10 cellular contexts compared by ENCODE assay signal in the genomic region with DNA sequence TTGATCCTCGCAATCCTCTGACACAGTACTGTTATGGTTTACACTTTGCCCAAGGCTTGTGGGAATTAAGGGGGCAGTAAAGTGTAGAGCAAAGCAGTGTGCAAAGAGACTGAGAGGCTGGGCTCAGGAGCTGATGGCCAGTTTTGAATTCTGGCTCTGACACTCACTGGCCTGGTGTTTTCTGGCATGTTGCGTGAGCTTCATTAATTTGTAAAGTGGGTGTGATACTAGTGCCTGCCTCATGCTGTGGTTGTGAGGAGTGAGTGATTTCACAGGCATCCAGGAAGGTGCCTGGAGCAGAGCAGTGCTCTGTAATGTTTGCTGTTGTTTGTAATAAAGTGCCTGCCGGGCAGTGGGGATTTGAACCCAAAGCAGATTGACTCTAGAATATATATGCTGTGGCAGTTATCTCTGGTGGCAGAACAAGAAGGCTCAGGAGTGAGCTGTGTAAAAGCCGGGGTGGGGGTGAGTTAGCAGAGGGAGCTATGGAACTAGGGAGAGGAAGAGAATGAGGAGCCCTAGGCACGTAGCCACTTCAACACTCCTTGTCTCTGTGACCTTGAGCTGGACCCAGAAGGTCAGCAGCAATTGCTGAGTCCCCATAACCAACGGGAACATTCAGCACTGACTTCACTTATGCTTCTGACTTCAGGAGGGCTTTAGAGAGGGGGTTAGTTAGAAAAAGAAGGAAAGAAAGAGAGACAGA.
DNase-seq lines count a peak whose midpoint lies in the region; ATAC-seq and TF ChIP-seq lines count a peak whose summit lies in the region.
"Had no signal": no experiment of that assay in that cellular context is flagged by ENCODE, and none has a peak within 500 bp of the region (broad histone marks: within the 10 kb centered on the region; RNA-seq: fewer than 3 reads in every experiment).

No MANE protein-coding gene starts in this region.

- peak overlapping the region; percentile 52 for H3K9ac ChIP-seq in smooth muscle cell (ENCODE audit: low read depth)

- no peaks in the 10 kb centered on the region for H3K79me2 ChIP-seq in smooth muscle cell (ENCODE audit: low read depth)

- 44% methylated on average over 6 of the region's 6 CpGs for WGBS in smooth muscle cell (ENCODE audit: low lambda C conversion rate)

- POLR2A ChIA-PET in Panc1 (lab: Charles Lee), result no interaction called here

- no peaks in the 10 kb centered on the region for H3K27me3 ChIP-seq in Panc1 (ENCODE audit: control insufficient read depth, insufficient read depth, low read length)
- H3K27me3 ChIP-seq in smooth muscle cell (ENCODE audit: low read depth), result peaks cover 4% of the 10 kb centered on the region

- peaks cover 5% of the 10 kb centered on the region for H3F3A ChIP-seq in smooth muscle cell (ENCODE audit: low read depth)

- no peaks in the 10 kb centered on the region for H3K9me3 Mint-ChIP-seq in activated T-cell treated with anti-CD3 and anti-CD28 coated beads, Interleukin-2, amount 50 U/mL, for 24 hours
- H3K9me3 Mint-ChIP-seq in activated T-cell treated with anti-CD3 and anti-CD28 coated beads, Interleukin-2, amount 50 U/mL, for 4 hours, result no peaks in the 10 kb centered on the region

- H3K4me3 ChIP-seq in Panc1 (ENCODE audit: low read depth in 2 of 2, low read length in 2 of 2) (no peak overlapping the region), epithelial cell of esophagus (ENCODE audit: low read length) (no peak overlapping the region), smooth muscle cell (no peak overlapping the region)

- no peak for TF ChIP-seq CTCF in Panc1 (IDR thresholded peaks at IDR 0.05)
- TF ChIP-seq CTCF in epithelial cell of esophagus (IDR thresholded peaks at IDR 0.05; ENCODE audit: insufficient read depth, low read depth, low read length, missing control alignments), result no peak
- TF ChIP-seq CTCF in smooth muscle cell (IDR thresholded peaks at IDR 0.05; ENCODE audit: borderline replicate concordance, insufficient read depth, poor library complexity, severe bottlenecking), result no peak

- H3K27ac ChIP-seq in Panc1 (ENCODE audit: low read length) (no peak overlapping the region), smooth muscle cell (ENCODE audit: low read depth) (peak overlapping the region; percentile 74)

- no peak overlapping the region for H3K4me3 Mint-ChIP-seq in activated T-cell treated with anti-CD3 and anti-CD28 coated beads, Interleukin-2, amount 50 U/mL, for 24 hours
- no peak overlapping the region for H3K4me3 Mint-ChIP-seq in activated T-cell treated with anti-CD3 and anti-CD28 coated beads, Interleukin-2, amount 50 U/mL, for 4 hours

- H3K9me3 ChIP-seq in Panc1 (ENCODE audit: control insufficient read depth, insufficient read depth, low read depth, low read length), result no peaks in the 10 kb centered on the region
- no peaks in the 10 kb centered on the region for H3K9me3 ChIP-seq in smooth muscle cell (replicated peaks; ENCODE audit: low read depth)

- intact Hi-C loops in Panc1 (cut with micrococcal nuclease; ENCODE audit: unreplicated experiment), result no loop called here

- H3K4me1 Mint-ChIP-seq in activated T-cell treated with anti-CD3 and anti-CD28 coated beads, Interleukin-2, amount 50 U/mL, for 24 hours (ENCODE audit: low read depth), result peaks cover 7% of the 10 kb centered on the region
- no peaks in the 10 kb centered on the region for H3K4me1 Mint-ChIP-seq in activated T-cell treated with anti-CD3 and anti-CD28 coated beads, Interleukin-2, amount 50 U/mL, for 4 hours (ENCODE audit: low read depth)

- no peaks in the 10 kb centered on the region for H4K20me1 ChIP-seq in smooth muscle cell (ENCODE audit: low read depth)

- H3K4me1 ChIP-seq in Panc1 (ENCODE audit: control insufficient read depth, insufficient read depth, low read length), result no peaks in the 10 kb centered on the region
- no peaks in the 10 kb centered on the region for H3K4me1 ChIP-seq in smooth muscle cell (ENCODE audit: low read depth)

- H3K27ac Mint-ChIP-seq in activated T-cell treated with anti-CD3 and anti-CD28 coated beads, Interleukin-2, amount 50 U/mL, for 24 hours, result peak overlapping the region; percentile 53

- no TSS peak for BruUV-seq in Panc1 (replicated peaks; lab: Mats Ljungman, UMichigan)

- in situ Hi-C loops in Panc1 (cut with HindIII; ENCODE audit: low pct_unique_long_range_greater_than_20kb, low sequenced_read_pairs), result no loop called here

- H3K36me3 ChIP-seq in Panc1 (ENCODE audit: control insufficient read depth, insufficient read depth, low read length), result no peaks in the 10 kb centered on the region
- no peaks in the 10 kb centered on the region for H3K36me3 ChIP-seq in smooth muscle cell (ENCODE audit: low read depth)

- H3K36me3 Mint-ChIP-seq in activated T-cell treated with anti-CD3 and anti-CD28 coated beads, Interleukin-2, amount 50 U/mL, for 24 hours (ENCODE audit: low read depth), result peaks cover 96% of the 10 kb centered on the region
- peaks cover 67% of the 10 kb centered on the region for H3K36me3 Mint-ChIP-seq in activated T-cell treated with anti-CD3 and anti-CD28 coated beads, Interleukin-2, amount 50 U/mL, for 4 hours (ENCODE audit: insufficient read depth)

- peak overlapping the region; percentile 47 for H3K4me2 ChIP-seq in smooth muscle cell

- no peaks in the 10 kb centered on the region for H3K27me3 Mint-ChIP-seq in activated T-cell treated with anti-CD3 and anti-CD28 coated beads, Interleukin-2, amount 50 U/mL, for 24 hours
- no peaks in the 10 kb centered on the region for H3K27me3 Mint-ChIP-seq in activated T-cell treated with anti-CD3 and anti-CD28 coated beads, Interleukin-2, amount 50 U/mL, for 4 hours (ENCODE audit: low read depth)

- no peak overlapping the region for H2AFZ ChIP-seq in smooth muscle cell (ENCODE audit: low read depth)

- no peak for DNase-seq in activated T-cell treated with anti-CD3 and anti-CD28 coated beads, Interleukin-2, amount 50 U/mL, for 24 hours
- no peak for DNase-seq in activated T-cell treated with anti-CD3 and anti-CD28 coated beads, Interleukin-2, amount 50 U/mL, for 4 hours
- DNase-seq in Panc1 (ENCODE audit: low read depth, low spot score), result no peak
- DNase-seq in epithelial cell of esophagus (ENCODE audit: low read depth), result peak; percentile 88
- DNase-seq in smooth muscle cell (lab: John Stamatoyannopoulos, UW; ENCODE audit: unreplicated experiment), result no peak
- no peak for DNase-seq in mesenteric fat pad (ENCODE audit: low spot score)
- no peak for DNase-seq in cortex of kidney (lab: John Stamatoyannopoulos, UW)
- DNase-seq: C1 segment of cervical spinal cord, hypothalamus had no signal

- no peak for ATAC-seq in activated T-cell treated with anti-CD3 and anti-CD28 coated beads, Interleukin-2, amount 50 U/mL, for 4 hours
- ATAC-seq in Panc1, result 0 out of 2 replicates have a peak, but pooled peaks have one; percentile 34
- ATAC-seq in GM19463 (IDR thresholded peaks at IDR 0.05; ENCODE audit: unreplicated experiment), result no peak

- CTCF ChIA-PET in Panc1 (lab: Charles Lee), result no interaction called here
